11 cellular contexts compared by ENCODE assay signal in genomic region chr7:84237533-84238173, GRCh38. TPM values are rescaled to one million over a fixed set of nuclear protein-coding genes. Genes with fewer than 3 reads are reported as not detected.
DNase-seq lines count a peak whose midpoint lies in the region; ATAC-seq and TF ChIP-seq lines count a peak whose summit lies in the region.
"Had no signal": no experiment of that assay in that cellular context is flagged by ENCODE, and none has a peak within 500 bp of the region (broad histone marks: within the 10 kb centered on the region; RNA-seq: fewer than 3 reads in every experiment).

No MANE protein-coding gene starts in this region.

- TF ChIP-seq CTCF in Calu3 (IDR thresholded peaks at IDR 0.05; ENCODE audit: unreplicated experiment) (no peak), lung (IDR thresholded peaks at IDR 0.05; ENCODE audit: control extremely low read depth, extremely low read depth) (no peak), Peyer's patch (IDR thresholded peaks at IDR 0.05) (no peak)

- no peaks in the 10 kb centered on the region for H3K27me3 ChIP-seq in lung (ENCODE audit: control insufficient read depth, insufficient read depth)
- H3K27me3 ChIP-seq in Peyer's patch: no peaks in the 10 kb centered on the region
- H3K27me3 ChIP-seq: stomach had no signal

- H3K4me1 Mint-ChIP-seq in Calu3 (ENCODE audit: low read depth, unreplicated experiment): peaks cover 35% of the 10 kb centered on the region

- TF ChIP-seq POLR2A in Peyer's patch (IDR thresholded peaks at IDR 0.05): no peak

- H3K4me3 Mint-ChIP-seq in Calu3 (ENCODE audit: low read depth, unreplicated experiment): no peak overlapping the region
- H3K4me3 Mint-ChIP-seq: mesothelial cell of epicardium had no signal

- CTCF ChIA-PET in Calu3 (lab: Charles Lee): no interaction called here

- H3K27me3 Mint-ChIP-seq in Calu3 (ENCODE audit: unreplicated experiment): no peaks in the 10 kb centered on the region

- H3K4me1 ChIP-seq in lung (ENCODE audit: control insufficient read depth in 2 of 2, insufficient read depth in 2 of 2, low read length in 2 of 2) (no peaks in the 10 kb centered on the region), Peyer's patch (no peaks in the 10 kb centered on the region)
- H3K4me1 ChIP-seq: stomach had no signal

- H3K4me3 ChIP-seq in lung (no peak overlapping the region), Peyer's patch (no peak overlapping the region)
- H3K4me3 ChIP-seq: stomach had no signal

- H3K9me3 ChIP-seq in lung (ENCODE audit: control insufficient read depth in 2 of 2, insufficient read depth in 1 of 2, low read length in 1 of 2): no peaks in the 10 kb centered on the region
- H3K9me3 ChIP-seq in Peyer's patch: no peaks in the 10 kb centered on the region

- peak overlapping the region; percentile 85 for H3K27ac Mint-ChIP-seq in Calu3 (ENCODE audit: unreplicated experiment)
- H3K27ac Mint-ChIP-seq: mesothelial cell of epicardium had no signal

- WGBS in lung, 2 donors: 76 to 80% methylated on average over 1 of the region's 1 CpG

- intact Hi-C loops in Calu3 (cut with micrococcal nuclease; ENCODE audit: unreplicated experiment): no loop called here

- ATAC-seq in lung (ENCODE audit: insufficient read depth, low FRiP score) (peak; percentile 27), GM19452 (IDR thresholded peaks at IDR 0.05; ENCODE audit: unreplicated experiment) (no peak), GM21723 (IDR thresholded peaks at IDR 0.05; ENCODE audit: unreplicated experiment) (no peak), GM19467 (IDR thresholded peaks at IDR 0.05; ENCODE audit: unreplicated experiment) (no peak)

- DNase-seq in Calu3: no peak
- DNase-seq in HS-5 (ENCODE audit: low read depth): peak; percentile 90
- DNase-seq in astrocyte of the hippocampus (ENCODE audit: low read depth, low spot score): peak; percentile 36
- no peak for DNase-seq in lung (ENCODE audit: low spot score)
- DNase-seq in Peyer's patch: no peak
- DNase-seq: NCI-H748 treated with DMSO at 0.1 percent for 48 hours, stomach had no signal

- TSS peak; percentile 44 for BruUV-seq in Calu3 (replicated peaks; lab: Mats Ljungman, UMichigan)

- no peaks in the 10 kb centered on the region for H3K36me3 Mint-ChIP-seq in Calu3 (ENCODE audit: insufficient read depth, unreplicated experiment)

- H3K36me3 ChIP-seq in lung (ENCODE audit: control insufficient read depth in 2 of 2, insufficient read depth in 2 of 2, low read length in 2 of 2) (no peaks in the 10 kb centered on the region), Peyer's patch (no peaks in the 10 kb centered on the region)
- H3K36me3 ChIP-seq: stomach had no signal

- peaks cover 3% of the 10 kb centered on the region for H3K9me3 Mint-ChIP-seq in Calu3 (ENCODE audit: low read depth, unreplicated experiment)

- H3K27ac ChIP-seq in lung (ENCODE audit: low read depth in 1 of 2, low read length in 1 of 2) (no peak overlapping the region), Peyer's patch (no peak overlapping the region)
- H3K27ac ChIP-seq: stomach had no signal

RNA-seq across cellular contexts. Expression of gene SEMA3A, which starts 43.1 kb away (rescaled TPM):
- total RNA-seq in Calu3 (2022) (20.2 and 24.3 TPM in 2 replicates), lung (10 to 100 TPM in 1 of 2 donors, 1 to 10 TPM in 1; 9.4 to 21.4 TPM), Peyer's patch (10 to 100 TPM in 1 of 4 donors, 1 to 10 TPM in 3; 1.3 to 12.4 (median 3.8) TPM)
- polyA plus RNA-seq in lung: 1 to 10 TPM in 1 of 2 donors, under 1 TPM in 1; 0.79 to 1.5 TPM

Comparison
In these comparisons a context has a peak if more than half of its experiments do, and no peak if none do; other contexts are left out.
1. DNase-seq: peak in HS-5 (single experiment) and astrocyte of the hippocampus (single experiment); none in Calu3 (single experiment), lung (single experiment) and Peyer's patch (0 of 3).